ENCODE assay signal across 10 cellular contexts in genomic region chr18:62744076-62744705, GRCh38. TPM values are rescaled to one million over a fixed set of nuclear protein-coding genes. Genes with fewer than 3 reads are reported as not detected.
DNase-seq lines count a peak whose midpoint lies in the region; ATAC-seq and TF ChIP-seq lines count a peak whose summit lies in the region.
"Had no signal": no experiment of that assay in that cellular context is flagged by ENCODE, and none has a peak within 500 bp of the region (broad histone marks: within the 10 kb centered on the region; RNA-seq: fewer than 3 reads in every experiment).

No MANE protein-coding gene starts in this region.

- peak overlapping the region; percentile 37; the same call in 2 of the 3 replicates for H3K4me3 Mint-ChIP-seq in GM23338
- peak overlapping the region in 1 of 4 donors; percentile 70 for H3K4me3 Mint-ChIP-seq in IgD-negative memory B cell
- H3K4me3 Mint-ChIP-seq in MCF 10A (ENCODE audit: unreplicated experiment) = no peak overlapping the region
- H3K4me3 Mint-ChIP-seq: activated naive CD8-positive, alpha-beta T cell had no signal

- H3K36me3 Mint-ChIP-seq in GM23338 (ENCODE audit: low read depth) = peaks cover 5% of the 10 kb centered on the region; the same call in 2 of the 3 replicates
- H3K36me3 Mint-ChIP-seq in IgD-negative memory B cell = peaks cover 4% of the 10 kb centered on the region
- H3K36me3 Mint-ChIP-seq in MCF 10A (ENCODE audit: insufficient read depth, unreplicated experiment) = no peaks in the 10 kb centered on the region

- no peaks in the 10 kb centered on the region for H3K36me3 ChIP-seq in GM23338 (ENCODE audit: insufficient read depth)
- H3K36me3 ChIP-seq: HAP-1 had no signal

- peak overlapping the region; percentile 43 for H3K27ac ChIP-seq in GM23338 (ENCODE audit: low read depth)

- H3K4me3 ChIP-seq in GM12865 (ENCODE audit: low read depth, low read length) (no peak overlapping the region), GM23338 (no peak overlapping the region)
- H3K4me3 ChIP-seq: HAP-1 had no signal

- H3K4me1 ChIP-seq in GM23338 (ENCODE audit: insufficient read depth) = peaks cover 69% of the 10 kb centered on the region

- DNase-seq in GM12865 (ENCODE audit: low read depth) (peak; percentile 36), GM23338 (ENCODE audit: low spot score) (peak; percentile 43), left lobe of liver (ENCODE audit: low spot score) (no peak), Ammon's horn (ENCODE audit: low spot score) (no peak), NCI-H510A treated with DMSO at 0.1 percent for 48 hours (lab: John Stamatoyannopoulos, UW) (no peak), MCF 10A (ENCODE audit: unreplicated experiment) (no peak)

- H3K9me3 Mint-ChIP-seq in GM23338 (no peaks in the 10 kb centered on the region; the same call in 2 of the 3 replicates), IgD-negative memory B cell (no peaks in the 10 kb centered on the region), MCF 10A (ENCODE audit: unreplicated experiment) (no peaks in the 10 kb centered on the region)

- TF ChIP-seq CTCF in GM12865 (IDR thresholded peaks at IDR 0.05; ENCODE audit: insufficient read depth, low read depth, low read length, missing control alignments) (no peak), GM23338 (conservative IDR thresholded peaks at IDR 0.05; ENCODE audit: low read depth in 2 of 2) (no peak), MCF 10A (IDR thresholded peaks at IDR 0.05; ENCODE audit: unreplicated experiment) (no peak)

- no peak overlapping the region for H2AFZ ChIP-seq in GM23338

- ATAC-seq in GM23338 = peak; percentile 82
- ATAC-seq in left lobe of liver = peak; percentile 34
- ATAC-seq in GM21390 (IDR thresholded peaks at IDR 0.05; ENCODE audit: unreplicated experiment) = no peak

- H3K4me1 Mint-ChIP-seq in GM23338 = peaks cover 78% of the 10 kb centered on the region
- peaks cover 13 to 25% (median 22%) of the 10 kb centered on the region in 3 donors for H3K4me1 Mint-ChIP-seq in IgD-negative memory B cell
- peaks cover 31% of the 10 kb centered on the region for H3K4me1 Mint-ChIP-seq in MCF 10A (ENCODE audit: insufficient read depth, unreplicated experiment)

- no peaks in the 10 kb centered on the region for H3F3A ChIP-seq in GM23338 (replicated peaks; ENCODE audit: low read depth)

- BruUV-seq in MCF 10A (replicated peaks; lab: Mats Ljungman, UMichigan) = no TSS peak

- intact Hi-C loops in MCF 10A (cut with micrococcal nuclease) = no loop called here

- CTCF ChIA-PET in MCF 10A (lab: Yijun Ruan, JAX) = interaction anchor here (1.5 to 1.6 kb wide), 2 partner anchors 12 to 21 kb away, joined by 4 to 5 read pairs; no protein-coding TSS in a partner anchor

- H3K27me3 ChIP-seq in GM23338 (ENCODE audit: insufficient read depth) = no peaks in the 10 kb centered on the region

- POLR2A ChIA-PET in MCF 10A (lab: Yijun Ruan, JAX) = interaction anchor here (0.9 to 4.9 kb wide), 6 partner anchors 9 to 37 kb away, joined by 3 to 43 read pairs (median 4); partner anchors contain the start of gene PHLPP1

- peaks cover 100% of the 10 kb centered on the region for H3K79me2 ChIP-seq in GM23338 (replicated peaks; ENCODE audit: insufficient read depth)

- H3K4me2 ChIP-seq in GM23338 = peak overlapping the region; percentile 8

- H3K27me3 Mint-ChIP-seq in GM23338 (ENCODE audit: insufficient read depth, low read depth, poor library complexity) (peaks cover 7% of the 10 kb centered on the region), IgD-negative memory B cell (no peaks in the 10 kb centered on the region), MCF 10A (ENCODE audit: insufficient read depth, unreplicated experiment) (no peaks in the 10 kb centered on the region)
- H3K27me3 Mint-ChIP-seq: activated naive CD8-positive, alpha-beta T cell had no signal

- no peaks in the 10 kb centered on the region for H4K20me1 ChIP-seq in GM23338 (replicated peaks; ENCODE audit: insufficient read depth)

- no peaks in the 10 kb centered on the region for H3K9me2 ChIP-seq in GM23338 (ENCODE audit: insufficient read depth)

- H3K27ac Mint-ChIP-seq in GM23338 = peak overlapping the region; percentile 81
- peak overlapping the region; percentile 23 to 89 (median 26) for H3K27ac Mint-ChIP-seq in IgD-negative memory B cell
- H3K27ac Mint-ChIP-seq in MCF 10A (ENCODE audit: low read depth, unreplicated experiment) = no peak overlapping the region
- H3K27ac Mint-ChIP-seq: activated naive CD8-positive, alpha-beta T cell had no signal

TF ChIP-seq in GM23338, 12 proteins besides CTCF, POLR2A, EP300 and RAD21:
- TF ChIP-seq JUNB (IDR thresholded peaks at IDR 0.05; ENCODE audit: unreplicated experiment) (no peak), ETS1 (IDR thresholded peaks at IDR 0.05) (no peak), REST (IDR thresholded peaks at IDR 0.05; ENCODE audit: unreplicated experiment) (no peak), STAT1 (IDR thresholded peaks at IDR 0.05; ENCODE audit: unreplicated experiment) (no peak), CREB1 (CRISPR knock-in tag; IDR thresholded peaks at IDR 0.05; ENCODE audit: low read depth) (no peak), POLR2AphosphoS5 (IDR thresholded peaks at IDR 0.05; ENCODE audit: low read depth) (no peak), ZNF331 (CRISPR knock-in tag; IDR thresholded peaks at IDR 0.05; ENCODE audit: low read depth) (no peak)
TF ChIP-seq in GM23338: peak in this region for 0.

RNA-seq across cellular contexts. Expression of gene PHLPP1, which starts 28.9 kb away (rescaled TPM):
- 72.5 and 73.6 TPM in 2 replicates for total RNA-seq in GM23338 (2014; rRNA removed; shearing (Covaris generic))
- polyA plus RNA-seq in GM23338 (2016; fragmentation: Nextera tagmentation; extraction: Ambion mirVana) = 15.7 and 16.3 TPM in 2 replicates
- 0.83 TPM for polyA plus RNA-seq in IgD-negative memory B cell
- 18.6 TPM for total RNA-seq in left lobe of liver
- 12.4 and 13.1 TPM in 2 replicates for total RNA-seq in MCF 10A (2022)

Comparison
In these comparisons a context has a peak if more than half of its experiments do, and no peak if none do; other contexts are left out.
1. DNase-seq: peak in GM12865 (single experiment) and GM23338 (single experiment); none in left lobe of liver (single experiment), Ammon's horn (single experiment), NCI-H510A treated with DMSO at 0.1 percent for 48 hours (single experiment) and MCF 10A (single experiment).